Comparison of ENCODE assay signal across 21 cellular contexts in genomic region chr7:82294865-82295264, GRCh38.
"Had no signal": no experiment of that assay in that cellular context is flagged by ENCODE, and none has a peak within 500 bp of the region (broad histone marks: within the 10 kb centered on the region; RNA-seq: fewer than 3 reads in every experiment).

No MANE protein-coding gene starts in this region.

- H3K27ac ChIP-seq: SJSA1 had no signal

- H3K27me3 ChIP-seq: SJSA1 had no signal

- H3K4me3 ChIP-seq: SJSA1 had no signal

- DNase-seq: KBM-7, MV-4-11, NCI-H1048, NCI-H1105, NCI-H1417, NCI-H1436 treated with DMSO at 0.1 percent for 48 hours, NCI-H1694, NCI-H187 treated with DMSO at 0.1 percent for 48 hours, NCI-H2029 treated with DMSO at 0.1 percent for 48 hours, NCI-H226, NCI-H446, NCI-H510A, NCI-H524 treated with DMSO at 0.1 percent for 48 hours, NCI-H69, NCI-H774, Right ventricle myocardium superior, RPMI8226, SIG-M5, SK-N-SH, SW 1271 had no signal

- H3K4me2 ChIP-seq: SK-N-SH had no signal

- H3K9ac ChIP-seq: SK-N-SH had no signal

- H3K4me1 ChIP-seq: SJSA1 had no signal
